Comparison of ENCODE assay signal across 1 cellular context in the genomic region with DNA sequence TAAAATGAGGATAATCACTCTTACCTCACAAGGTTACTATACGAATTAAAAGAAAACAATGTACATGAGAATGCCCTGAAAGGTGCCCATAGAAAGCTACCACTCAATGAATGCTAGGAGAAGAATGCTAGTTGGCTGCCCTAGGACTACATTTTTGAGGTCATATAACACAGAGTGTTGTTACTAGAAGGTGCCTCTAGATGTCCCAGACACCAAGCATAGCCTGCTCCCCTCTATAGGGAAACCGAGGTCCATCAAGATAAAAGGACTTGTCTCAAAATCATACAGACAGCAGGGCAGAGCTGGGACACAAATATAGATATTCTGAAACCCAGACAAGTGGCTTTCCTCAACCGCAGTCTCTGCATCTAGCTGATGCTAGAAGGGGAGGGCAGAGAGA.
TF ChIP-seq lines count a peak whose summit lies in the region.

No MANE protein-coding gene starts in this region.

TF ChIP-seq in HCT116, 20 proteins besides CTCF, POLR2A, EP300 and RAD21 (continued from another document):
- TF ChIP-seq REST (IDR thresholded peaks at IDR 0.05; ENCODE audit: low read depth) = no peak
- TF ChIP-seq, protein P1, sequence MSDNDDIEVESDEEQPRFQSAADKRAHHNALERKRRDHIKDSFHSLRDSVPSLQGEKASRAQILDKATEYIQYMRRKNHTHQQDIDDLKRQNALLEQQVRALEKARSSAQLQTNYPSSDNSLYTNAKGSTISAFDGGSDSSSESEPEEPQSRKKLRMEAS (IDR thresholded peaks at IDR 0.05) = no peak
- no peak for TF ChIP-seq CBX3 (IDR thresholded peaks at IDR 0.05; ENCODE audit: low read depth)
- no peak for TF ChIP-seq FOSL1 (IDR thresholded peaks at IDR 0.05; ENCODE audit: low read depth)
- TF ChIP-seq ZNF274 (IDR thresholded peaks at IDR 0.05; ENCODE audit: low read depth, low read length) = no peak
- no peak for TF ChIP-seq ELF1 (IDR thresholded peaks at IDR 0.05; ENCODE audit: borderline replicate concordance, low read depth)
- TF ChIP-seq JUND (IDR thresholded peaks at IDR 0.05) = no peak
- no peak for TF ChIP-seq CEBPB (IDR thresholded peaks at IDR 0.05; ENCODE audit: low read depth)
- no peak for TF ChIP-seq SIN3A (IDR thresholded peaks at IDR 0.05; ENCODE audit: low read depth)
- no peak for TF ChIP-seq YY1 (IDR thresholded peaks at IDR 0.05; ENCODE audit: extremely low read depth, insufficient replicate concordance, low read depth, low read length)
- TF ChIP-seq TCF7L2 (IDR thresholded peaks at IDR 0.05; ENCODE audit: borderline replicate concordance, extremely low read depth, insufficient read depth, insufficient read length) = no peak
- no peak for TF ChIP-seq SP1 (IDR thresholded peaks at IDR 0.05; ENCODE audit: low read depth)
- TF ChIP-seq, protein P2, sequence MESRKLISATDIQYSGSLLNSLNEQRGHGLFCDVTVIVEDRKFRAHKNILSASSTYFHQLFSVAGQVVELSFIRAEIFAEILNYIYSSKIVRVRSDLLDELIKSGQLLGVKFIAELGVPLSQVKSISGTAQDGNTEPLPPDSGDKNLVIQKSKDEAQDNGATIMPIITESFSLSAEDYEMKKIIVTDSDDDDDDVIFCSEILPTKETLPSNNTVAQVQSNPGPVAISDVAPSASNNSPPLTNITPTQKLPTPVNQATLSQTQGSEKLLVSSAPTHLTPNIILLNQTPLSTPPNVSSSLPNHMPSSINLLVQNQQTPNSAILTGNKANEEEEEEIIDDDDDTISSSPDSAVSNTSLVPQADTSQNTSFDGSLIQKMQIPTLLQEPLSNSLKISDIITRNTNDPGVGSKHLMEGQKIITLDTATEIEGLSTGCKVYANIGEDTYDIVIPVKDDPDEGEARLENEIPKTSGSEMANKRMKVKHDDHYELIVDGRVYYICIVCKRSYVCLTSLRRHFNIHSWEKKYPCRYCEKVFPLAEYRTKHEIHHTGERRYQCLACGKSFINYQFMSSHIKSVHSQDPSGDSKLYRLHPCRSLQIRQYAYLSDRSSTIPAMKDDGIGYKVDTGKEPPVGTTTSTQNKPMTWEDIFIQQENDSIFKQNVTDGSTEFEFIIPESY (IDR thresholded peaks at IDR 0.05; ENCODE audit: extremely low read depth, insufficient replicate concordance, low read length) = no peak
